In the genomic region with DNA sequence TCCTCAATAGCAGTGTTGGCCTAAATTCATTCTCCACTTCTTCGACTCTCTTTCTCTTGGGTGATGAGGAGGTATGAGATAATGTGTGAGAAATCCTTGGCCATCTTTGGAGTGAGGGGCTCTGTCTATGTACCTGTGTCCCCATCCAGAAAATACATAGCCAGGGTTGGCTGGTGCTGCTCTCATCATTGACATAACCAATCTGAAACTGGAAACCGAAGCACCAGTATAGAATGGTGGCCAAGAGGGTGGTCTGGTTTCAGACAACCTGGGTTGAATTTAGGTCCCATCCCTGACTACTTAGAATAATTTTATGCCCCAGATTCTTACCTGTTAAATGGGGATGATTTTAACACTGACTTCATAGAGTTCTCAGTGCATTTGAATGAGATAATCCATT, we compare ENCODE assay signal across 15 cellular contexts.
A peak's percentile ranks its signal among the peaks of the same experiment; 100 is the strongest.
DNase-seq lines count a peak whose midpoint lies in the region; ATAC-seq and TF ChIP-seq lines count a peak whose summit lies in the region.
"Had no signal": no experiment of that assay in that cellular context is flagged by ENCODE, and none has a peak within 500 bp of the region (broad histone marks: within the 10 kb centered on the region; RNA-seq: fewer than 3 reads in every experiment).

No MANE protein-coding gene starts in this region.

- H3K36me3 ChIP-seq in endodermal cell (ENCODE audit: control insufficient read depth, insufficient read depth, low read length): no peaks in the 10 kb centered on the region
- H3K36me3 ChIP-seq: cardiac muscle cell, ovary, suprapubic skin had no signal

- H3K4me3 ChIP-seq in endodermal cell (ENCODE audit: low read length): no peak overlapping the region
- H3K4me3 ChIP-seq: cardiac muscle cell, ovary, suprapubic skin had no signal

- no peak overlapping the region for H3K27ac ChIP-seq in endodermal cell (ENCODE audit: low read depth, low read length)
- H3K27ac ChIP-seq: cardiac muscle cell, ovary, suprapubic skin had no signal

- POLR2A ChIA-PET in activated CD4-positive, alpha-beta memory T cell treated with anti-CD3 and anti-CD28 coated beads for 36 hours (lab: Charles Lee): no interaction called here

- peaks cover 4% of the 10 kb centered on the region for H3K36me3 Mint-ChIP-seq in stimulated activated naive CD8-positive, alpha-beta T cell treated with anti-CD3 and anti-CD28 coated beads, Interleukin-15, Interleukin-2, amounts not matched to agents 100 ng/mL and 50 ng/mL, for 24 hours (ENCODE audit: low read depth)
- no peaks in the 10 kb centered on the region for H3K36me3 Mint-ChIP-seq in activated CD4-positive, alpha-beta memory T cell treated with anti-CD3 and anti-CD28 coated beads for 36 hours
- H3K36me3 Mint-ChIP-seq in endodermal cell (ENCODE audit: low read depth): peaks cover 5% of the 10 kb centered on the region
- H3K36me3 Mint-ChIP-seq: mesothelial cell of epicardium had no signal

- CTCF ChIA-PET in activated CD4-positive, alpha-beta memory T cell treated with anti-CD3 and anti-CD28 coated beads for 36 hours (lab: Charles Lee): interaction anchor here (0.6 to 0.8 kb wide), 2 partner anchors 13 to 454 kb away, joined by 3 read pairs; no protein-coding TSS in a partner anchor

- peak overlapping the region; percentile 95 for H3K27ac Mint-ChIP-seq in stimulated activated naive CD8-positive, alpha-beta T cell treated with anti-CD3 and anti-CD28 coated beads, Interleukin-15, Interleukin-2, amounts not matched to agents 100 ng/mL and 50 ng/mL, for 24 hours
- H3K27ac Mint-ChIP-seq in activated CD4-positive, alpha-beta memory T cell treated with anti-CD3 and anti-CD28 coated beads for 36 hours: peak overlapping the region; percentile 87
- H3K27ac Mint-ChIP-seq in endodermal cell: no peak overlapping the region
- H3K27ac Mint-ChIP-seq: mesothelial cell of epicardium had no signal

- no peak for TF ChIP-seq CTCF in endodermal cell (conservative IDR thresholded peaks at IDR 0.05)

- no peak overlapping the region for H3K9ac ChIP-seq in endodermal cell (ENCODE audit: extremely low read depth, low read length, poor library complexity, severe bottlenecking)

- peak overlapping the region; percentile 71 for H3K4me3 Mint-ChIP-seq in stimulated activated naive CD8-positive, alpha-beta T cell treated with anti-CD3 and anti-CD28 coated beads, Interleukin-15, Interleukin-2, amounts not matched to agents 100 ng/mL and 50 ng/mL, for 24 hours
- no peak overlapping the region for H3K4me3 Mint-ChIP-seq in activated CD4-positive, alpha-beta memory T cell treated with anti-CD3 and anti-CD28 coated beads for 36 hours
- H3K4me3 Mint-ChIP-seq in endodermal cell: no peak overlapping the region
- H3K4me3 Mint-ChIP-seq: mesothelial cell of epicardium had no signal

- intact Hi-C loops in activated CD4-positive, alpha-beta memory T cell treated with anti-CD3 and anti-CD28 coated beads for 36 hours (cut with micrococcal nuclease): no loop called here

- WGBS in endodermal cell (ENCODE audit: insufficient coverage in 1 of 2, insufficient read length in 1 of 2), 2 experiments: 92% methylated on average over 2 of the region's 2 CpGs; no CpG with 5 or more reads in 1 of the 2 experiments

- DNase-seq in stimulated activated naive CD8-positive, alpha-beta T cell treated with anti-CD3 and anti-CD28 coated beads, Interleukin-15, Interleukin-2, amounts not matched to agents 100 U/mL and 50 U/mL, for 24 hours: no peak
- no peak for DNase-seq in activated CD4-positive, alpha-beta memory T cell treated with anti-CD3 and anti-CD28 coated beads for 36 hours
- DNase-seq in endodermal cell (peak; percentile 27), SHP77 treated with DMSO at 0.1 percent for 48 hours (lab: John Stamatoyannopoulos, UW) (no peak), cortex of kidney (lab: John Stamatoyannopoulos, UW) (no peak)
- DNase-seq in stimulated activated CD4-positive, alpha-beta T cell treated with anti-CD3 and anti-CD28 coated beads, Interleukin-1b, Interleukin-23, amount 100 ng/mL, for 48 hours: no peak
- DNase-seq: NCI-H2029, NCI-H526 treated with DMSO at 0.1 percent for 48 hours, ovary had no signal

- H3K9me3 Mint-ChIP-seq in stimulated activated naive CD8-positive, alpha-beta T cell treated with anti-CD3 and anti-CD28 coated beads, Interleukin-15, Interleukin-2, amounts not matched to agents 100 ng/mL and 50 ng/mL, for 24 hours: no peaks in the 10 kb centered on the region
- no peaks in the 10 kb centered on the region for H3K9me3 Mint-ChIP-seq in activated CD4-positive, alpha-beta memory T cell treated with anti-CD3 and anti-CD28 coated beads for 36 hours
- no peaks in the 10 kb centered on the region for H3K9me3 Mint-ChIP-seq in endodermal cell
- H3K9me3 Mint-ChIP-seq: mesothelial cell of epicardium had no signal

- H3K27me3 Mint-ChIP-seq in stimulated activated naive CD8-positive, alpha-beta T cell treated with anti-CD3 and anti-CD28 coated beads, Interleukin-15, Interleukin-2, amounts not matched to agents 100 ng/mL and 50 ng/mL, for 24 hours: no peaks in the 10 kb centered on the region
- no peaks in the 10 kb centered on the region for H3K27me3 Mint-ChIP-seq in activated CD4-positive, alpha-beta memory T cell treated with anti-CD3 and anti-CD28 coated beads for 36 hours
- H3K27me3 Mint-ChIP-seq in endodermal cell (ENCODE audit: insufficient read depth): no peaks in the 10 kb centered on the region

- peaks cover 14% of the 10 kb centered on the region for H3K4me1 ChIP-seq in endodermal cell (ENCODE audit: control insufficient read depth, insufficient read depth, low read length)

- no peaks in the 10 kb centered on the region for H3K27me3 ChIP-seq in endodermal cell (ENCODE audit: control insufficient read depth, insufficient read depth, low read length, poor library complexity, severe bottlenecking)
- H3K27me3 ChIP-seq: cardiac muscle cell, ovary, suprapubic skin had no signal

- H3K9me3 ChIP-seq in endodermal cell (ENCODE audit: control insufficient read depth, low read length): no peaks in the 10 kb centered on the region
- H3K9me3 ChIP-seq: ovary, suprapubic skin had no signal

- peaks cover 81% of the 10 kb centered on the region for H3K4me1 Mint-ChIP-seq in stimulated activated naive CD8-positive, alpha-beta T cell treated with anti-CD3 and anti-CD28 coated beads, Interleukin-15, Interleukin-2, amounts not matched to agents 100 ng/mL and 50 ng/mL, for 24 hours (ENCODE audit: low read depth)
- H3K4me1 Mint-ChIP-seq in activated CD4-positive, alpha-beta memory T cell treated with anti-CD3 and anti-CD28 coated beads for 36 hours (ENCODE audit: low read depth): peaks cover 66% of the 10 kb centered on the region
- peaks cover 31% of the 10 kb centered on the region for H3K4me1 Mint-ChIP-seq in endodermal cell

- ATAC-seq in stimulated activated naive CD8-positive, alpha-beta T cell treated with anti-CD3 and anti-CD28 coated beads, Interleukin-15, Interleukin-2, amounts not matched to agents 100 U/mL and 50 U/mL, for 24 hours: no peak
- no peak for ATAC-seq in GM21825 (IDR thresholded peaks at IDR 0.05; ENCODE audit: unreplicated experiment)
- ATAC-seq: Panc1 had no signal
